ENCODE assay signal across 10 cellular contexts in the genomic region with DNA sequence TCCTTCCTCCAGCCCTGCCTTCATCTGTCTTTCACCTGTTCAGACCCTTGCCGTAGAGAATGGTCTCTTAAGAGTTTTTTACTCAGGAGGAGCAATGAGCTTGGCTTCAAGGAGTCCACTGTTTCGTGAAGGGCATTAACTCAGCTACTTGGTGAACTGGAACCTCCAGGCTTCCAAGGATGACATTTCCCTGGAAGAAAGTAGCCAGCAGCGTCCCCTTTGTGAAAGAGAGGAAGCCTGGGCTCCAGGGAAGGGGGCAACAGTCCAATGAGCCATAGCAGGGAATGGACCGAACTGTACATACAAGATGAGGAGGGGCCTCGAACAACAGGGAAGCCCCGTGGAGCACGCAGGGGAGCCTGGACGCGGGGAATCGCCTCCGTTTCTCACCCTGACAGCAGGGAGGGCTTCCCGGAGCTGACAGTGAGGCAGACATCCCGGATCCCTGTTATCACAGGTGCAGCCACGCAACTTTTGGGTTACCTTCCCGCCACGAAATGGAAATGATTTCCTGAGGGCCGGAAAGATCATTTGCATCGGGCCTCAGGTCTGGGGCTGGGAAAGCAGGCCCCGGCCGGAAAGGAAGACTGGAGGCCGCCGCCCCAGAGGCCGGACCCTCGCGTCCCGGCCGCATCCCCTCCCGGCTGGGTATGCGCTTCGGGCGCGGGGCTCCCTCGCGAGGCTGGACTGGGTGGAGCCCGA. TPM values are rescaled to one million over a fixed set of nuclear protein-coding genes. Genes with fewer than 3 reads are reported as not detected.
DNase-seq lines count a peak whose midpoint lies in the region; TF ChIP-seq lines count a peak whose summit lies in the region.
"Had no signal": no experiment of that assay in that cellular context is flagged by ENCODE, and none has a peak within 500 bp of the region (broad histone marks: within the 10 kb centered on the region; RNA-seq: fewer than 3 reads in every experiment).

No MANE protein-coding gene starts in this region.

- BruUV-seq in Calu3 (replicated peaks; lab: Mats Ljungman, UMichigan) = no TSS peak
- BruUV-seq in OCI-LY7 (replicated peaks; lab: Mats Ljungman, UMichigan) = no TSS peak

- TF ChIP-seq POLR2A in ovary (IDR thresholded peaks at IDR 0.05) = no peak

- H3K27ac ChIP-seq in OCI-LY7 (ENCODE audit: low read depth, low read length, poor library complexity, severe bottlenecking) = no peak overlapping the region
- H3K27ac ChIP-seq in ovary = no peak overlapping the region
- H3K27ac ChIP-seq: HL-60 had no signal

- H3K4me3 Mint-ChIP-seq in Calu3 (ENCODE audit: low read depth, unreplicated experiment) = peak overlapping the region; percentile 79

- H4K20me1 ChIP-seq in OCI-LY7 (ENCODE audit: insufficient read depth, low read length) = no peaks in the 10 kb centered on the region

- peaks cover 2% of the 10 kb centered on the region for H3K27me3 ChIP-seq in ovary

- H3K27ac Mint-ChIP-seq in Calu3 (ENCODE audit: unreplicated experiment) = no peak overlapping the region

- H3K9me3 ChIP-seq in OCI-LY7 (ENCODE audit: low read length) (no peaks in the 10 kb centered on the region), ovary (no peaks in the 10 kb centered on the region)

- H3K4me2 ChIP-seq in OCI-LY7 (ENCODE audit: low read length) = peak overlapping the region; percentile 67

- peaks cover 37% of the 10 kb centered on the region for H3K36me3 Mint-ChIP-seq in Calu3 (ENCODE audit: insufficient read depth, unreplicated experiment)

- no peaks in the 10 kb centered on the region for H3K9me3 Mint-ChIP-seq in Calu3 (ENCODE audit: low read depth, unreplicated experiment)

- no peaks in the 10 kb centered on the region for H3K36me3 ChIP-seq in OCI-LY7 (ENCODE audit: insufficient read depth, low read length)
- H3K36me3 ChIP-seq in ovary = no peaks in the 10 kb centered on the region

- intact Hi-C loops in Calu3 (cut with micrococcal nuclease; ENCODE audit: unreplicated experiment) (no loop called here), OCI-LY7 (cut with micrococcal nuclease; ENCODE audit: unreplicated experiment) (no loop called here), ovary (cut with DNase I) (no loop called here)

- WGBS in ovary, 3 donors = 14 to 27% (median 19%) methylated on average over 27 to 35 of the region's 35 CpGs

- no peaks in the 10 kb centered on the region for H3K27me3 Mint-ChIP-seq in Calu3 (ENCODE audit: unreplicated experiment)

- DNase-seq in Calu3 (no peak), OCI-LY7 (ENCODE audit: low spot score) (no peak), epithelial cell of proximal tubule (ENCODE audit: low read depth) (no peak), ovary (no peak), cerebellum (ENCODE audit: low spot score) (no peak), NCI-H1417 treated with DMSO at 0.1 percent for 48 hours (lab: John Stamatoyannopoulos, UW) (no peak), NCI-H82 (lab: John Stamatoyannopoulos, UW) (no peak), middle frontal gyrus (ENCODE audit: extremely low spot score, low spot score) (no peak)

- TF ChIP-seq CTCF in Calu3 (IDR thresholded peaks at IDR 0.05; ENCODE audit: unreplicated experiment) (no peak), OCI-LY7 (conservative IDR thresholded peaks at IDR 0.05; ENCODE audit: low read length) (no peak), epithelial cell of proximal tubule (conservative IDR thresholded peaks at IDR 0.05; ENCODE audit: low read depth, low read length) (no peak), ovary (IDR thresholded peaks at IDR 0.05) (no peak)

- peaks cover 9% of the 10 kb centered on the region for H3K4me1 Mint-ChIP-seq in Calu3 (ENCODE audit: low read depth, unreplicated experiment)

- H3K4me3 ChIP-seq in OCI-LY7 (ENCODE audit: low read depth, low read length, poor library complexity, severe bottlenecking) = peak overlapping the region; percentile 27
- peak overlapping the region; percentile 84 for H3K4me3 ChIP-seq in epithelial cell of proximal tubule (ENCODE audit: low read depth, low read length)
- peak overlapping the region; percentile 42 for H3K4me3 ChIP-seq in ovary

- H2AFZ ChIP-seq in OCI-LY7 (ENCODE audit: low read length) = no peak overlapping the region; the same call in 1 of the 2 replicates

- peaks cover 25% of the 10 kb centered on the region for H3K4me1 ChIP-seq in OCI-LY7 (ENCODE audit: insufficient read depth, low read length, poor library complexity, severe bottlenecking)
- no peaks in the 10 kb centered on the region for H3K4me1 ChIP-seq in ovary (ENCODE audit: insufficient read depth)

- no peaks in the 10 kb centered on the region for H3K79me2 ChIP-seq in OCI-LY7 (ENCODE audit: insufficient read depth, low read depth, low read length)

- CTCF ChIA-PET in Calu3 (lab: Charles Lee) (interaction anchor here (0.5 to 1.5 kb wide), 5 partner anchors 15 to 56 kb away, joined by 3 to 6 read pairs (median 5); no protein-coding TSS in a partner anchor), OCI-LY7 (lab: Charles Lee; ENCODE audit: unreplicated experiment) (interaction anchor here (1.3 kb wide), 1 partner anchor 15 kb away, joined by 3 read pairs; no protein-coding TSS in a partner anchor)

- POLR2A ChIA-PET in OCI-LY7 (lab: Charles Lee) = interaction anchor here (0.6 kb wide), 1 partner anchor 103 kb away, joined by 6 read pairs; no protein-coding TSS in a partner anchor

- no peak for TF ChIP-seq EP300 in ovary (IDR thresholded peaks at IDR 0.05)

- no peaks in the 10 kb centered on the region for H3K9me2 ChIP-seq in OCI-LY7 (ENCODE audit: insufficient read depth, low read length)

RNA-seq across cellular contexts. Expression of a gene that starts 0.5 kb away (rescaled TPM):
- 93.7 and 98.4 TPM in 2 replicates for total RNA-seq in Calu3 (2022)
- 0.10 TPM in 1 of 2 replicates, not detected in the other for total RNA-seq in OCI-LY7 (2014; rRNA removed; shearing (Covaris generic))
- 2.0 and 2.4 TPM in 2 replicates for total RNA-seq in OCI-LY7 (2022)
- total RNA-seq in epithelial cell of proximal tubule = 159 and 319 TPM in 2 replicates
- total RNA-seq in ovary = 100 to 1,000 TPM in 1 of 7 donors, 10 to 100 TPM in 2, 1 to 10 TPM in 3, under 1 TPM in 1; 0.76 to 131 (median 7.4) TPM
- 1 to 10 TPM; 1.6 to 2.0 TPM for polyA plus RNA-seq in ovary
- total RNA-seq in cerebellum = 7.7 TPM

RNA-seq across cellular contexts. Expression of a gene that starts 14.8 kb away (rescaled TPM):
- total RNA-seq in Calu3 (2022) (0.51 and 1.7 TPM in 2 replicates), OCI-LY7 (2022) (not detected in 2 replicates), epithelial cell of proximal tubule (not detected in 2 replicates), ovary (under 1 TPM in 1 of 7 donors, not detected in 6; 0.95 TPM), cerebellum (not detected)
- total RNA-seq in OCI-LY7 (2014; rRNA removed; shearing (Covaris generic)) = not detected in 2 replicates
- polyA plus RNA-seq in ovary = not detected
- total RNA-seq: activated CD8-positive, alpha-beta memory T cell treated with anti-CD3 and anti-CD28 coated beads for 36 hours had no signal

RNA-seq across cellular contexts. Expression of a gene that starts 30.7 kb away (rescaled TPM):
- 4.2 and 4.9 TPM in 2 replicates for total RNA-seq in Calu3 (2022)
- total RNA-seq in OCI-LY7 (2014; rRNA removed; shearing (Covaris generic)) = 0.80 and 1.5 TPM in 2 replicates
- 0.63 and 0.85 TPM in 2 replicates for total RNA-seq in OCI-LY7 (2022)
- total RNA-seq in epithelial cell of proximal tubule = 1.7 and 3.1 TPM in 2 replicates
- total RNA-seq in ovary = 1 to 10 TPM in 1 of 7 donors, under 1 TPM in 3, not detected in 3; 0.22 to 3.4 (median 0.33) TPM
- polyA plus RNA-seq in ovary = under 1 TPM; 0.07 to 0.13 TPM
- total RNA-seq in cerebellum = 4.3 TPM

RNA-seq across cellular contexts. Expression of a gene that starts 36.1 kb away (rescaled TPM):
- 15.2 and 17.4 TPM in 2 replicates for total RNA-seq in Calu3 (2022)
- total RNA-seq in OCI-LY7 (2014; rRNA removed; shearing (Covaris generic)) = 24.2 and 39.2 TPM in 2 replicates
- 38.8 and 39.9 TPM in 2 replicates for total RNA-seq in OCI-LY7 (2022)
- total RNA-seq in epithelial cell of proximal tubule = 21.7 and 43.2 TPM in 2 replicates
- 10 to 100 TPM; 10.5 to 39.1 (median 31.7) TPM for total RNA-seq in ovary
- 10 to 100 TPM; 26.9 to 57.9 TPM for polyA plus RNA-seq in ovary
- total RNA-seq in cerebellum = 15.3 TPM

RNA-seq across cellular contexts. Expression of a gene that starts 36.4 kb away (rescaled TPM):
- total RNA-seq in Calu3 (2022) (13.9 and 14.9 TPM in 2 replicates), OCI-LY7 (2022) (18.8 and 22.8 TPM in 2 replicates), epithelial cell of proximal tubule (30.0 and 34.8 TPM in 2 replicates), ovary (10 to 100 TPM; 15.9 to 31.0 (median 17.4) TPM), cerebellum (15.4 TPM)
- total RNA-seq in OCI-LY7 (2014; rRNA removed; shearing (Covaris generic)) = 24.3 and 29.3 TPM in 2 replicates
- 10 to 100 TPM; 14.7 to 19.1 TPM for polyA plus RNA-seq in ovary

Comparison
In these comparisons a context has a peak if more than half of its experiments do, and no peak if none do; other contexts are left out.
1. H3K4me3 ChIP-seq: peak in every context shown above with its lines; median percentile 84 in epithelial cell of proximal tubule; 42 in ovary; 27 in OCI-LY7.